Comparison of ENCODE assay signal across 8 cellular contexts in the genomic region with DNA sequence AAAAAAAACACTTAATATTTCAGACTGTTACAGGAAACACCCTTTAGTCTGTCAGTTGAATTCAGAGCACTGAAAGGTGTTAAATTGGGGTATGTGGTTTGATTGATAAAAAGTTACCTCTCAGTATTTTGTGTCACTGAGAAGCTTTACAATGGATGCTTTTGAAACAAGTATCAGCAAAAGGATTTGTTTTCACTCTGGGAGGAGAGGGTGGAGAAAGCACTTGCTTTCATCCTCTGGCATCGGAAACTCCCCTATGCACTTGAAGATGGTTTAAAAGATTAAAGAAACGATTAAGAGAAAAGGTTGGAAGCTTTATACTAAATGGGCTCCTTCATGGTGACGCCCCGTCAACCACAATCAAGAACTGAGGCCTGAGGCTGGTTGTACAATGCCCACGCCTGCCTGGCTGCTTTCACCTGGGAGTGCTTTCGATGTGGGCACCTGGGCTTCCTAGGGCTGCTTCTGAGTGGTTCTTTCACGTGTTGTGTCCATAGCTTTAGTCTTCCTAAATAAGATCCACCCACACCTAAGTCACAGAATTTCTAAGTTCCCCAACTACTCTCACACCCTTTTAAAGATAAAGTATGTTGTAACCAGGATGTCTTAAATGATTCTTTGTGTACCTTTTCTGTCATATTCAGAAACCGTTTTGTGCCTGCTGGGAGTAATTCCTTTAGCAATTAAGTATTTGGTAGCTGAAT. TPM values are rescaled to one million over a fixed set of nuclear protein-coding genes. Genes with fewer than 3 reads are reported as not detected.
DNase-seq lines count a peak whose midpoint lies in the region; ATAC-seq and TF ChIP-seq lines count a peak whose summit lies in the region.

No MANE protein-coding gene starts in this region.

- peak overlapping the region; percentile 87 for H3K27ac Mint-ChIP-seq in activated naive CD8-positive, alpha-beta T cell

- POLR2A ChIA-PET in SK-N-SH (lab: Yijun Ruan, JAX) = no interaction called here

- peaks cover 40% of the 10 kb centered on the region for H3F3A ChIP-seq in SK-N-SH (replicated peaks; ENCODE audit: insufficient read depth)

- H3K9me3 ChIP-seq in SK-N-SH (no peaks in the 10 kb centered on the region), mesodermal cell (ENCODE audit: control insufficient read depth, low read length) (no peaks in the 10 kb centered on the region), tibial artery (no peaks in the 10 kb centered on the region), Karpas-422 (ENCODE audit: low read length) (no peaks in the 10 kb centered on the region)

- H3K36me3 Mint-ChIP-seq in activated naive CD8-positive, alpha-beta T cell = peaks cover 4% of the 10 kb centered on the region

- TF ChIP-seq RAD21 in SK-N-SH (IDR thresholded peaks at IDR 0.05; ENCODE audit: low read length) = no peak

- TF ChIP-seq CTCF in SK-N-SH (IDR thresholded peaks at IDR 0.05) (no peak), tibial artery (IDR thresholded peaks at IDR 0.05) (no peak)

- 84% methylated on average over 8 of the region's 8 CpGs for WGBS in SK-N-SH (ENCODE audit: low lambda C conversion rate)
- 89 to 90% methylated on average over 6 to 8 of the region's 8 CpGs for WGBS in mesodermal cell (ENCODE audit: insufficient coverage in 2 of 2), 2 experiments

- no peak for TF ChIP-seq EP300 in SK-N-SH (IDR thresholded peaks at IDR 0.05; ENCODE audit: borderline replicate concordance in 1 of 2, low read depth in 1 of 2, low read length in 1 of 2)

- H3K4me2 ChIP-seq in SK-N-SH (peak overlapping the region; percentile 23; the same call in 1 of the 2 replicates), Karpas-422 (ENCODE audit: low read depth, low read length, poor library complexity, severe bottlenecking) (no peak overlapping the region)

- H3K27me3 Mint-ChIP-seq in activated naive CD8-positive, alpha-beta T cell = no peaks in the 10 kb centered on the region

- intact Hi-C loops in tibial artery (cut with DNase I; ENCODE audit: low total_unique reads) = loop anchor here (5.0 kb wide), 1 partner anchor 35 kb away; a partner anchor contains a TSS

- H3K4me3 ChIP-seq in SK-N-SH (ENCODE audit: low read depth in 2 of 2, low read length in 1 of 2) (no peak overlapping the region), mesodermal cell (ENCODE audit: extremely low read depth, insufficient read depth, low read length, poor library complexity, severe bottlenecking) (no peak overlapping the region), tibial artery (no peak overlapping the region), Karpas-422 (ENCODE audit: low read length) (no peak overlapping the region)

- H3K36me3 ChIP-seq in SK-N-SH (replicated peaks in 1 of 2; ENCODE audit: control insufficient read depth in 1 of 2, insufficient read depth in 2 of 2, low read length in 1 of 2) (peaks cover 21 to 71% of the 10 kb centered on the region in 2 experiments), mesodermal cell (ENCODE audit: control insufficient read depth, insufficient read depth, low read length) (peaks cover 71% of the 10 kb centered on the region), tibial artery (peaks cover 43 to 70% (median 55%) of the 10 kb centered on the region in 3 donors), Karpas-422 (ENCODE audit: insufficient read depth, low read length) (peaks cover 15% of the 10 kb centered on the region; the same call in 1 of the 2 replicates)

- no peak for ATAC-seq in SK-N-SH treated with all-trans-retinoic acid at 6 μM for 48 hours
- ATAC-seq in GM18858 (IDR thresholded peaks at IDR 0.05; ENCODE audit: unreplicated experiment) = no peak

- peaks cover 57% of the 10 kb centered on the region for H3K4me1 Mint-ChIP-seq in activated naive CD8-positive, alpha-beta T cell (ENCODE audit: low read depth)

- H3K9me2 ChIP-seq in SK-N-SH (no peaks in the 10 kb centered on the region), Karpas-422 (replicated peaks; ENCODE audit: insufficient read depth, low read length) (no peaks in the 10 kb centered on the region)

- H3K27ac ChIP-seq in SK-N-SH (ENCODE audit: low read depth in 2 of 2, low read length in 1 of 2) = peak overlapping the region; percentile 78 to 100
- H3K27ac ChIP-seq in mesodermal cell (ENCODE audit: low read depth, low read length, severe bottlenecking) = peak overlapping the region; percentile 100
- H3K27ac ChIP-seq in tibial artery = peak overlapping the region; percentile 87 to 88
- no peak overlapping the region for H3K27ac ChIP-seq in Karpas-422 (ENCODE audit: low read length)

- no peak overlapping the region for H2AFZ ChIP-seq in SK-N-SH (ENCODE audit: low read depth)
- H2AFZ ChIP-seq in Karpas-422 (ENCODE audit: low read length) = no peak overlapping the region

- no peaks in the 10 kb centered on the region for H3K27me3 ChIP-seq in SK-N-SH (ENCODE audit: insufficient read depth)
- no peaks in the 10 kb centered on the region for H3K27me3 ChIP-seq in tibial artery
- no peaks in the 10 kb centered on the region for H3K27me3 ChIP-seq in Karpas-422 (ENCODE audit: low read length)

- H4K20me1 ChIP-seq in SK-N-SH (ENCODE audit: insufficient read depth) (no peaks in the 10 kb centered on the region), Karpas-422 (ENCODE audit: insufficient read depth, low read depth, low read length) (no peaks in the 10 kb centered on the region)

- no peak for DNase-seq in SK-N-SH
- no peak for DNase-seq in tibial artery
- no peak for DNase-seq in Karpas-422
- DNase-seq in NCI-H187 (lab: John Stamatoyannopoulos, UW) = no peak

- peaks cover 15 to 27% of the 10 kb centered on the region in 2 experiments for H3K4me1 ChIP-seq in SK-N-SH (ENCODE audit: control insufficient read depth in 1 of 2, insufficient read depth in 2 of 2, low read depth in 1 of 2, low read length in 1 of 2)
- peaks cover 57% of the 10 kb centered on the region for H3K4me1 ChIP-seq in mesodermal cell (ENCODE audit: control insufficient read depth, insufficient read depth, low read length, poor library complexity, severe bottlenecking)
- peaks cover 0 to 90% (median 73%) of the 10 kb centered on the region in 4 donors for H3K4me1 ChIP-seq in tibial artery
- H3K4me1 ChIP-seq in Karpas-422 (ENCODE audit: low read length) = peaks cover 14% of the 10 kb centered on the region

- CTCF ChIA-PET in SK-N-SH (lab: Yijun Ruan, JAX) = interaction anchor here (1.2 to 1.5 kb wide), 2 partner anchors 22 to 262 kb away, joined by 3 read pairs; a partner anchor contains a TSS

- H3K79me2 ChIP-seq in SK-N-SH (ENCODE audit: insufficient read depth) (no peaks in the 10 kb centered on the region; the same call in 1 of the 2 replicates), Karpas-422 (ENCODE audit: low read length) (no peaks in the 10 kb centered on the region)

- H3K9ac ChIP-seq in SK-N-SH (peak overlapping the region; percentile 85; the same call in 1 of the 2 replicates), Karpas-422 (ENCODE audit: low read length) (no peak overlapping the region)

- H3K4me3 Mint-ChIP-seq in activated naive CD8-positive, alpha-beta T cell = peak overlapping the region; percentile 68

- H3K9me3 Mint-ChIP-seq in activated naive CD8-positive, alpha-beta T cell (ENCODE audit: low read depth) = no peaks in the 10 kb centered on the region

TF ChIP-seq in SK-N-SH, 30 proteins besides CTCF, POLR2A, EP300 and RAD21 (continues in another document):
- TF ChIP-seq, protein P1, sequence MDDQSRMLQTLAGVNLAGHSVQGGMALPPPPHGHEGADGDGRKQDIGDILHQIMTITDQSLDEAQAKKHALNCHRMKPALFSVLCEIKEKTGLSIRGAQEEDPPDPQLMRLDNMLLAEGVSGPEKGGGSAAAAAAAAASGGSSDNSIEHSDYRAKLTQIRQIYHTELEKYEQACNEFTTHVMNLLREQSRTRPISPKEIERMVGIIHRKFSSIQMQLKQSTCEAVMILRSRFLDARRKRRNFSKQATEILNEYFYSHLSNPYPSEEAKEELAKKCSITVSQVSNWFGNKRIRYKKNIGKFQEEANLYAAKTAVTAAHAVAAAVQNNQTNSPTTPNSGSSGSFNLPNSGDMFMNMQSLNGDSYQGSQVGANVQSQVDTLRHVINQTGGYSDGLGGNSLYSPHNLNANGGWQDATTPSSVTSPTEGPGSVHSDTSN (IDR thresholded peaks at IDR 0.05) = no peak
- no peak for TF ChIP-seq CHD2 (IDR thresholded peaks at IDR 0.05; ENCODE audit: low read length, partially characterized antibody)

RNA-seq across cellular contexts. Expression of a gene that starts 17.9 kb away (rescaled TPM):
- polyA plus RNA-seq in SK-N-SH (2012; rRNA removed) = 105 and 123 TPM in 2 replicates
- polyA plus RNA-seq in SK-N-SH (2012; cell fraction: cytosol; rRNA removed) = 83.4 and 97.1 TPM in 2 replicates
- polyA plus RNA-seq in SK-N-SH (2012; cell fraction: nucleus; rRNA removed) = 137 and 155 TPM in 2 replicates
- 65.4 TPM for polyA plus RNA-seq in mesodermal cell (2013, experiment 1 of 2)
- 57.0 TPM for polyA plus RNA-seq in mesodermal cell (2013, experiment 2 of 2)
- 28.4 and 31.9 TPM in 2 replicates for total RNA-seq in Karpas-422 (2014; rRNA removed; shearing (Covaris generic); ENCODE audit: low replicate concordance)

RNA-seq across cellular contexts. Expression of a gene that starts 18.0 kb away (rescaled TPM):
- polyA plus RNA-seq in SK-N-SH (2012; rRNA removed) = 15.4 and 17.3 TPM in 2 replicates
- polyA plus RNA-seq in SK-N-SH (2012; cell fraction: cytosol; rRNA removed) = 21.3 and 22.4 TPM in 2 replicates
- 4.1 and 5.7 TPM in 2 replicates for polyA plus RNA-seq in SK-N-SH (2012; cell fraction: nucleus; rRNA removed)
- 19.8 TPM for polyA plus RNA-seq in mesodermal cell (2013, experiment 1 of 2)
- 15.9 TPM for polyA plus RNA-seq in mesodermal cell (2013, experiment 2 of 2)
- total RNA-seq in Karpas-422 (2014; rRNA removed; shearing (Covaris generic); ENCODE audit: low replicate concordance) = 19.4 and 19.7 TPM in 2 replicates

RNA-seq across cellular contexts. Expression of a gene that starts 35.7 kb away (rescaled TPM):
- 50.0 and 52.0 TPM in 2 replicates for polyA plus RNA-seq in SK-N-SH (2012; rRNA removed)
- 41.9 and 42.1 TPM in 2 replicates for polyA plus RNA-seq in SK-N-SH (2012; cell fraction: cytosol; rRNA removed)
- 140 and 154 TPM in 2 replicates for polyA plus RNA-seq in SK-N-SH (2012; cell fraction: nucleus; rRNA removed)
- 40.8 TPM for polyA plus RNA-seq in mesodermal cell (2013, experiment 1 of 2)
- 42.1 TPM for polyA plus RNA-seq in mesodermal cell (2013, experiment 2 of 2)
- 30.3 and 38.0 TPM in 2 replicates for total RNA-seq in Karpas-422 (2014; rRNA removed; shearing (Covaris generic); ENCODE audit: low replicate concordance)

RNA-seq across cellular contexts. Expression of a gene that starts 35.9 kb away (rescaled TPM):
- 5.1 and 6.4 TPM in 2 replicates for polyA plus RNA-seq in SK-N-SH (2012; rRNA removed)
- 9.3 and 15.8 TPM in 2 replicates for polyA plus RNA-seq in SK-N-SH (2012; cell fraction: cytosol; rRNA removed)
- 0.66 and 1.4 TPM in 2 replicates for polyA plus RNA-seq in SK-N-SH (2012; cell fraction: nucleus; rRNA removed)
- polyA plus RNA-seq in mesodermal cell (2013, experiment 1 of 2) = 20.9 TPM
- 24.4 TPM for polyA plus RNA-seq in mesodermal cell (2013, experiment 2 of 2)
- 13.8 and 14.2 TPM in 2 replicates for total RNA-seq in Karpas-422 (2014; rRNA removed; shearing (Covaris generic); ENCODE audit: low replicate concordance)
